Comparison of ENCODE assay signal across 8 cellular contexts in the genomic region with DNA sequence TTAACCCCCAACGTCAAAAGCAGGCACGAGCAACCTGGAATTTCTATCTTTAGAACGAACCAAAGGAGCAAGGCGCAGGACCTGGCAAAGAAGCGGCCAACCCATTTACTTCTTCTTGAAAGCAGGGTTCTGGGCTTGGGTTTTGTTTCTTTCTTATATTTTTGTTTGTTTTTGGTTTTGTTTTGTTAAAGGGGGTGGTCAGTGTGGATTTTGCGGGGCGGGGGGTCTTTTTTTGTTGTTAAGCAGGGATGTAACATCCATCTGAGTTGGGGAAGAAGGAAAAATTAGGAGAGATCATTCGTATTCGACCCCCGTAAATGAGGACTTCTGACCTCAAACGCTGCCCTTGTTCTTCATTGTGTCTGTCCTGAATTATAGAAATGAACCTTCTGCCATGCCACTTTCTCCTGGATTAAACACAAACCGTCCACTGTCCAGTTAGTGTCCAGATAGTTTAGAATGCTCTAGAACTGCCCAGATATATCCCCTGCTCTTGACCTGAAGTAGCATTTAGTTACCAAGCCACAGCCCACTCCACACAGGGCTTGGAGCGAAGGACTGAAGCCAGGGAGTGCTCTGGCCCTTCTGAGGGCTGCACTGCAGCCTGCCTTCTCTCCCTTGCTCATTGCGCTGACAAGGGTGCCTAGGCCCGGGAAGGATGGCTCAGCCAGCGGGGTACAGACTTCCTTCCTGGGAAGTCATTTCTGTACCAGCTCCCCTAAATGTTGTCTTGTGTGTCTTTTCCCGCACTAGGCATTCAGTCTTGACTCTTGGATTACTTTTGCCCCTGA. TPM values are rescaled to one million over a fixed set of nuclear protein-coding genes. Genes with fewer than 3 reads are reported as not detected.
A peak's percentile ranks its signal among the peaks of the same experiment; 100 is the strongest.
DNase-seq lines count a peak whose midpoint lies in the region; ATAC-seq and TF ChIP-seq lines count a peak whose summit lies in the region.

No MANE protein-coding gene starts in this region.

- peaks cover 27% of the 10 kb centered on the region for H3K4me1 ChIP-seq in PC-3 (ENCODE audit: insufficient read depth, low read length)

- POLR2A ChIA-PET in PC-3 (lab: Charles Lee; ENCODE audit: unreplicated experiment) = interaction anchor here (0.7 to 1.3 kb wide), 2 partner anchors 31 to 218 kb away, joined by 3 to 4 read pairs; no protein-coding TSS in a partner anchor

- H3K27ac ChIP-seq in PC-3 (ENCODE audit: low read length) (no peak overlapping the region), neural cell (ENCODE audit: low read length) (peak overlapping the region; percentile 48)

- no peak overlapping the region for H3K27ac Mint-ChIP-seq in CD14-positive monocyte
- peak overlapping the region; percentile 21 for H3K27ac Mint-ChIP-seq in endothelial cell (ENCODE audit: unreplicated experiment)

- H3K4me2 ChIP-seq in PC-3 (ENCODE audit: low read length) = peak overlapping the region; percentile 96
- H3K4me2 ChIP-seq in neural cell (ENCODE audit: low read length) = peak overlapping the region; percentile 44

- H3K4me3 Mint-ChIP-seq in CD14-positive monocyte (peak overlapping the region; percentile 96 to 97), endothelial cell (ENCODE audit: unreplicated experiment) (peak overlapping the region; percentile 88)

- H3K4me3 ChIP-seq in PC-3 (ENCODE audit: low read length) (peak overlapping the region; percentile 82), neural cell (ENCODE audit: low read length) (peak overlapping the region; percentile 86)

- H3K36me3 Mint-ChIP-seq in CD14-positive monocyte (no peaks in the 10 kb centered on the region), endothelial cell (ENCODE audit: low read depth, unreplicated experiment) (peaks cover 10% of the 10 kb centered on the region)

- no peak for TF ChIP-seq RAD21 in neural cell (conservative IDR thresholded peaks at IDR 0.05)

- H3K9me2 ChIP-seq in PC-3 (replicated peaks; ENCODE audit: low read length) = no peaks in the 10 kb centered on the region
- H3K9me2 ChIP-seq in neural cell (ENCODE audit: insufficient read depth, low read length) = no peaks in the 10 kb centered on the region

- TF ChIP-seq EP300 in neural cell (conservative IDR thresholded peaks at IDR 0.05; ENCODE audit: poor library complexity, severe bottlenecking) = no peak

- peaks cover 31% of the 10 kb centered on the region for H3K4me1 Mint-ChIP-seq in CD14-positive monocyte
- H3K4me1 Mint-ChIP-seq in endothelial cell (ENCODE audit: unreplicated experiment) = peaks cover 40% of the 10 kb centered on the region

- CTCF ChIA-PET in PC-3 (lab: Charles Lee) = interaction anchor here (0.7 to 1.1 kb wide), 2 partner anchors 65 to 545 kb away, joined by 4 to 7 read pairs; no protein-coding TSS in a partner anchor

- TF ChIP-seq CTCF in CD14-positive monocyte (IDR thresholded peaks at IDR 0.05) = no peak
- TF ChIP-seq CTCF in PC-3 (conservative IDR thresholded peaks at IDR 0.05; ENCODE audit: low read depth, low read length) = no peak
- TF ChIP-seq CTCF in endothelial cell (IDR thresholded peaks at IDR 0.05; ENCODE audit: unreplicated experiment) = no peak
- no peak for TF ChIP-seq CTCF in neural cell (IDR thresholded peaks at IDR 0.05; ENCODE audit: poor library complexity, severe bottlenecking)

- H3K27me3 Mint-ChIP-seq in CD14-positive monocyte (ENCODE audit: low read depth in 3 of 3) (peaks cover 3 to 9% (median 5%) of the 10 kb centered on the region in 3 donors), endothelial cell (ENCODE audit: unreplicated experiment) (peaks cover 17% of the 10 kb centered on the region)

- TSS peak; percentile 15 for BruUV-seq in PC-3 (replicated peaks; lab: Mats Ljungman, UMichigan)

- intact Hi-C loops in CD14-positive monocyte (cut with micrococcal nuclease) = loop anchor here (5.0 kb wide), 2 partner anchors 274 to 289 kb away; no protein-coding TSS in a partner anchor
- intact Hi-C loops in PC-3 (cut with micrococcal nuclease) = loop anchor here (5.0 kb wide), 1 partner anchor 296 kb away; no protein-coding TSS in a partner anchor

- H2AFZ ChIP-seq in PC-3 (ENCODE audit: low read length) (peak overlapping the region; percentile 99), neural cell (ENCODE audit: low read depth, low read length) (peak overlapping the region; percentile 24)

- H3K27me3 ChIP-seq in PC-3 (ENCODE audit: low read length) = no peaks in the 10 kb centered on the region
- H3K27me3 ChIP-seq in neural cell (ENCODE audit: insufficient read depth, low read depth, low read length) = no peaks in the 10 kb centered on the region

- H4K20me1 ChIP-seq in PC-3 (ENCODE audit: low read length) = peaks cover 25% of the 10 kb centered on the region
- H4K20me1 ChIP-seq in neural cell (ENCODE audit: insufficient read depth) = no peaks in the 10 kb centered on the region

- peaks cover 40% of the 10 kb centered on the region for H3K79me2 ChIP-seq in PC-3 (ENCODE audit: low read length)
- peaks cover 35% of the 10 kb centered on the region for H3K79me2 ChIP-seq in neural cell (replicated peaks; ENCODE audit: insufficient read depth, low read length)

- no peaks in the 10 kb centered on the region for H3K9me3 ChIP-seq in PC-3 (ENCODE audit: low read length)
- no peaks in the 10 kb centered on the region for H3K9me3 ChIP-seq in neural cell (ENCODE audit: low read length)

- DNase-seq in CD14-positive monocyte (ENCODE audit: low spot score) = no peak
- no peak for DNase-seq in PC-3
- DNase-seq in endothelial cell (ENCODE audit: low spot score) = no peak
- no peak for DNase-seq in superior temporal gyrus (ENCODE audit: extremely low spot score)
- DNase-seq in stimulated activated CD8-positive, alpha-beta memory T cell treated with anti-CD3 and anti-CD28 coated beads, Interleukin-4, amount 100 ng/mL, for 48 hours = no peak
- DNase-seq in epidermal melanocyte (ENCODE audit: insufficient read length, low spot score) = no peak

- no peaks in the 10 kb centered on the region for H3F3A ChIP-seq in PC-3 (ENCODE audit: low read length, unreplicated experiment)
- no peaks in the 10 kb centered on the region for H3F3A ChIP-seq in neural cell (ENCODE audit: insufficient read depth, low read length, poor library complexity, severe bottlenecking)

- H3K9ac ChIP-seq in PC-3 (ENCODE audit: low read length) = peak overlapping the region; percentile 93
- peak overlapping the region; percentile 94 for H3K9ac ChIP-seq in neural cell (ENCODE audit: low read length)

- H3K36me3 ChIP-seq in PC-3 (ENCODE audit: low read depth, low read length) (no peaks in the 10 kb centered on the region), neural cell (ENCODE audit: insufficient read depth, low read length) (no peaks in the 10 kb centered on the region)

- ATAC-seq in PC-3 (no peak), HG03439 (IDR thresholded peaks at IDR 0.05; ENCODE audit: unreplicated experiment) (no peak)

- H3K9me3 Mint-ChIP-seq in CD14-positive monocyte (no peaks in the 10 kb centered on the region), endothelial cell (ENCODE audit: unreplicated experiment) (no peaks in the 10 kb centered on the region)

TF ChIP-seq in neural cell, 6 proteins besides CTCF, POLR2A, EP300 and RAD21:
- TF ChIP-seq MXI1 (conservative IDR thresholded peaks at IDR 0.05; ENCODE audit: poor library complexity, severe bottlenecking) (no peak), POLR2AphosphoS5 (IDR thresholded peaks at IDR 0.05) (no peak), SMC3 (conservative IDR thresholded peaks at IDR 0.05; ENCODE audit: poor library complexity) (no peak), REST (IDR thresholded peaks at IDR 0.05; ENCODE audit: borderline replicate concordance) (no peak), EZH2 (IDR thresholded peaks at IDR 0.05; ENCODE audit: borderline replicate concordance, insufficient read depth, low read length, poor library complexity, severe bottlenecking) (no peak), TAF1 (IDR thresholded peaks at IDR 0.05; ENCODE audit: low read depth) (no peak)

RNA-seq across cellular contexts. Expression of gene APP, which starts 0.9 kb away (rescaled TPM):
- polyA plus RNA-seq in CD14-positive monocyte (10 to 100 TPM; 28.0 to 35.1 TPM), neural cell (462 and 470 TPM in 2 replicates)
- total RNA-seq in PC-3 (2014; rRNA removed) (266 and 329 TPM in 2 replicates), endothelial cell (ENCODE audit: unreplicated experiment) (1,137 TPM)
- 570 and 576 TPM in 2 replicates for polyA minus RNA-seq in neural cell
